In genomic region chr18:7646174-7646886, GRCh38 we compare ENCODE assay signal across 1 cellular context.
A peak's percentile ranks its signal among the peaks of the same experiment; 100 is the strongest.
TF ChIP-seq lines count a peak whose summit lies in the region.

No MANE protein-coding gene starts in this region.

TF ChIP-seq in HepG2, 621 proteins besides CTCF, POLR2A, EP300 and RAD21 (continued from another document and continues in another):
- TF ChIP-seq ZNF770 (CRISPR knock-in tag; IDR thresholded peaks at IDR 0.05) (no peak), FOXM1 (CRISPR knock-in tag; IDR thresholded peaks at IDR 0.05) (no peak), ZFX (CRISPR knock-in tag; IDR thresholded peaks at IDR 0.05; ENCODE audit: low read depth) (no peak), ZNF713 (CRISPR knock-in tag; IDR thresholded peaks at IDR 0.05) (no peak), ZBTB1 (CRISPR knock-in tag; IDR thresholded peaks at IDR 0.05; ENCODE audit: borderline replicate concordance) (no peak), ATF3 (CRISPR knock-in tag; IDR thresholded peaks at IDR 0.05) (peak; percentile 87), PHF8 (CRISPR knock-in tag; IDR thresholded peaks at IDR 0.05) (no peak), IRF1 (CRISPR knock-in tag; IDR thresholded peaks at IDR 0.05; ENCODE audit: low read depth) (no peak), PAXIP1 (CRISPR knock-in tag; conservative IDR thresholded peaks at IDR 0.05) (peak; percentile 64; the same call in 1 of the 2 replicates), ZNF550 (CRISPR knock-in tag; IDR thresholded peaks at IDR 0.05; ENCODE audit: borderline replicate concordance) (no peak), BRCA1 (CRISPR knock-in tag; IDR thresholded peaks at IDR 0.05) (no peak), KDM6A (CRISPR knock-in tag; IDR thresholded peaks at IDR 0.05; ENCODE audit: low read depth) (no peak), PRMT3 (CRISPR knock-in tag; IDR thresholded peaks at IDR 0.05; ENCODE audit: borderline replicate concordance, low read depth) (no peak), ZFP36 (IDR thresholded peaks at IDR 0.05; ENCODE audit: borderline replicate concordance, low read depth, low read length, partially characterized antibody) (no peak), BRD4 (CRISPR knock-in tag; IDR thresholded peaks at IDR 0.05) (no peak), ZNF263 (CRISPR knock-in tag; IDR thresholded peaks at IDR 0.05) (peak; percentile 65; the same call in 1 of the 2 replicates), FOXJ3 (CRISPR knock-in tag; IDR thresholded peaks at IDR 0.05; ENCODE audit: borderline replicate concordance) (peak; percentile 44; the same call in 1 of the 2 replicates), ZNF468 (CRISPR knock-in tag; IDR thresholded peaks at IDR 0.05) (no peak), LCORL (IDR thresholded peaks at IDR 0.05) (no peak; the same call in 1 of the 2 replicates), LCORL (CRISPR knock-in tag; IDR thresholded peaks at IDR 0.05) (0 out of 2 replicates have a peak, but pooled peaks have one; percentile 42), HNRNPK (IDR thresholded peaks at IDR 0.05; ENCODE audit: low read depth, low read length, poor library complexity, severe bottlenecking) (no peak), ZNF598 (CRISPR knock-in tag; IDR thresholded peaks at IDR 0.05; ENCODE audit: borderline replicate concordance) (no peak), KMT2B (CRISPR knock-in tag; IDR thresholded peaks at IDR 0.05) (no peak), SKI (IDR thresholded peaks at IDR 0.05; ENCODE audit: partially characterized antibody) (no peak), ZFAT (CRISPR knock-in tag; conservative IDR thresholded peaks at IDR 0.05) (no peak), ONECUT2 (CRISPR knock-in tag; IDR thresholded peaks at IDR 0.05) (no peak), NRL (CRISPR knock-in tag; IDR thresholded peaks at IDR 0.05; ENCODE audit: borderline replicate concordance) (no peak), ARID5B (CRISPR knock-in tag; IDR thresholded peaks at IDR 0.05) (peak; percentile 90)
- TF ChIP-seq, protein P1, sequence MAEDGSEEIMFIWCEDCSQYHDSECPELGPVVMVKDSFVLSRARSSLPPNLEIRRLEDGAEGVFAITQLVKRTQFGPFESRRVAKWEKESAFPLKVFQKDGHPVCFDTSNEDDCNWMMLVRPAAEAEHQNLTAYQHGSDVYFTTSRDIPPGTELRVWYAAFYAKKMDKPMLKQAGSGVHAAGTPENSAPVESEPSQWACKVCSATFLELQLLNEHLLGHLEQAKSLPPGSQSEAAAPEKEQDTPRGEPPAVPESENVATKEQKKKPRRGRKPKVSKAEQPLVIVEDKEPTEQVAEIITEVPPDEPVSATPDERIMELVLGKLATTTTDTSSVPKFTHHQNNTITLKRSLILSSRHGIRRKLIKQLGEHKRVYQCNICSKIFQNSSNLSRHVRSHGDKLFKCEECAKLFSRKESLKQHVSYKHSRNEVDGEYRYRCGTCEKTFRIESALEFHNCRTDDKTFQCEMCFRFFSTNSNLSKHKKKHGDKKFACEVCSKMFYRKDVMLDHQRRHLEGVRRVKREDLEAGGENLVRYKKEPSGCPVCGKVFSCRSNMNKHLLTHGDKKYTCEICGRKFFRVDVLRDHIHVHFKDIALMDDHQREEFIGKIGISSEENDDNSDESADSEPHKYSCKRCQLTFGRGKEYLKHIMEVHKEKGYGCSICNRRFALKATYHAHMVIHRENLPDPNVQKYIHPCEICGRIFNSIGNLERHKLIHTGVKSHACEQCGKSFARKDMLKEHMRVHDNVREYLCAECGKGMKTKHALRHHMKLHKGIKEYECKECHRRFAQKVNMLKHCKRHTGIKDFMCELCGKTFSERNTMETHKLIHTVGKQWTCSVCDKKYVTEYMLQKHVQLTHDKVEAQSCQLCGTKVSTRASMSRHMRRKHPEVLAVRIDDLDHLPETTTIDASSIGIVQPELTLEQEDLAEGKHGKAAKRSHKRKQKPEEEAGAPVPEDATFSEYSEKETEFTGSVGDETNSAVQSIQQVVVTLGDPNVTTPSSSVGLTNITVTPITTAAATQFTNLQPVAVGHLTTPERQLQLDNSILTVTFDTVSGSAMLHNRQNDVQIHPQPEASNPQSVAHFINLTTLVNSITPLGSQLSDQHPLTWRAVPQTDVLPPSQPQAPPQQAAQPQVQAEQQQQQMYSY (CRISPR knock-in tag; IDR thresholded peaks at IDR 0.05): peak; percentile 48; the same call in 1 of the 2 replicates
- TF ChIP-seq, protein P2, sequence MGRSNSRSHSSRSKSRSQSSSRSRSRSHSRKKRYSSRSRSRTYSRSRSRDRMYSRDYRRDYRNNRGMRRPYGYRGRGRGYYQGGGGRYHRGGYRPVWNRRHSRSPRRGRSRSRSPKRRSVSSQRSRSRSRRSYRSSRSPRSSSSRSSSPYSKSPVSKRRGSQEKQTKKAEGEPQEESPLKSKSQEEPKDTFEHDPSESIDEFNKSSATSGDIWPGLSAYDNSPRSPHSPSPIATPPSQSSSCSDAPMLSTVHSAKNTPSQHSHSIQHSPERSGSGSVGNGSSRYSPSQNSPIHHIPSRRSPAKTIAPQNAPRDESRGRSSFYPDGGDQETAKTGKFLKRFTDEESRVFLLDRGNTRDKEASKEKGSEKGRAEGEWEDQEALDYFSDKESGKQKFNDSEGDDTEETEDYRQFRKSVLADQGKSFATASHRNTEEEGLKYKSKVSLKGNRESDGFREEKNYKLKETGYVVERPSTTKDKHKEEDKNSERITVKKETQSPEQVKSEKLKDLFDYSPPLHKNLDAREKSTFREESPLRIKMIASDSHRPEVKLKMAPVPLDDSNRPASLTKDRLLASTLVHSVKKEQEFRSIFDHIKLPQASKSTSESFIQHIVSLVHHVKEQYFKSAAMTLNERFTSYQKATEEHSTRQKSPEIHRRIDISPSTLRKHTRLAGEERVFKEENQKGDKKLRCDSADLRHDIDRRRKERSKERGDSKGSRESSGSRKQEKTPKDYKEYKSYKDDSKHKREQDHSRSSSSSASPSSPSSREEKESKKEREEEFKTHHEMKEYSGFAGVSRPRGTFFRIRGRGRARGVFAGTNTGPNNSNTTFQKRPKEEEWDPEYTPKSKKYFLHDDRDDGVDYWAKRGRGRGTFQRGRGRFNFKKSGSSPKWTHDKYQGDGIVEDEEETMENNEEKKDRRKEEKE (IDR thresholded peaks at IDR 0.05): no peak
- TF ChIP-seq, protein P3, sequence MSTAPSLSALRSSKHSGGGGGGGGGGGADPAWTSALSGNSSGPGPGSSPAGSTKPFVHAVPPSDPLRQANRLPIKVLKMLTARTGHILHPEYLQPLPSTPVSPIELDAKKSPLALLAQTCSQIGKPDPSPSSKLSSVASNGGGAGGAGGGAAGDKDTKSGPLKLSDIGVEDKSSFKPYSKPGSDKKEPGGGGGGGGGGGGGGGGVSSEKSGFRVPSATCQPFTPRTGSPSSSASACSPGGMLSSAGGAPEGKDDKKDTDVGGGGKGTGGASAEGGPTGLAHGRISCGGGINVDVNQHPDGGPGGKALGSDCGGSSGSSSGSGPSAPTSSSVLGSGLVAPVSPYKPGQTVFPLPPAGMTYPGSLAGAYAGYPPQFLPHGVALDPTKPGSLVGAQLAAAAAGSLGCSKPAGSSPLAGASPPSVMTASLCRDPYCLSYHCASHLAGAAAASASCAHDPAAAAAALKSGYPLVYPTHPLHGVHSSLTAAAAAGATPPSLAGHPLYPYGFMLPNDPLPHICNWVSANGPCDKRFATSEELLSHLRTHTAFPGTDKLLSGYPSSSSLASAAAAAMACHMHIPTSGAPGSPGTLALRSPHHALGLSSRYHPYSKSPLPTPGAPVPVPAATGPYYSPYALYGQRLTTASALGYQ (CRISPR knock-in tag; IDR thresholded peaks at IDR 0.05): peak; percentile 50; the same call in 1 of the 2 replicates
- TF ChIP-seq, protein P4, sequence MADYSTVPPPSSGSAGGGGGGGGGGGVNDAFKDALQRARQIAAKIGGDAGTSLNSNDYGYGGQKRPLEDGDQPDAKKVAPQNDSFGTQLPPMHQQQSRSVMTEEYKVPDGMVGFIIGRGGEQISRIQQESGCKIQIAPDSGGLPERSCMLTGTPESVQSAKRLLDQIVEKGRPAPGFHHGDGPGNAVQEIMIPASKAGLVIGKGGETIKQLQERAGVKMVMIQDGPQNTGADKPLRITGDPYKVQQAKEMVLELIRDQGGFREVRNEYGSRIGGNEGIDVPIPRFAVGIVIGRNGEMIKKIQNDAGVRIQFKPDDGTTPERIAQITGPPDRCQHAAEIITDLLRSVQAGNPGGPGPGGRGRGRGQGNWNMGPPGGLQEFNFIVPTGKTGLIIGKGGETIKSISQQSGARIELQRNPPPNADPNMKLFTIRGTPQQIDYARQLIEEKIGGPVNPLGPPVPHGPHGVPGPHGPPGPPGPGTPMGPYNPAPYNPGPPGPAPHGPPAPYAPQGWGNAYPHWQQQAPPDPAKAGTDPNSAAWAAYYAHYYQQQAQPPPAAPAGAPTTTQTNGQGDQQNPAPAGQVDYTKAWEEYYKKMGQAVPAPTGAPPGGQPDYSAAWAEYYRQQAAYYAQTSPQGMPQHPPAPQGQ (CRISPR knock-in tag; IDR thresholded peaks at IDR 0.05; ENCODE audit: borderline replicate concordance): peak; percentile 30; the same call in 1 of the 2 replicates
- TF ChIP-seq, protein P5, sequence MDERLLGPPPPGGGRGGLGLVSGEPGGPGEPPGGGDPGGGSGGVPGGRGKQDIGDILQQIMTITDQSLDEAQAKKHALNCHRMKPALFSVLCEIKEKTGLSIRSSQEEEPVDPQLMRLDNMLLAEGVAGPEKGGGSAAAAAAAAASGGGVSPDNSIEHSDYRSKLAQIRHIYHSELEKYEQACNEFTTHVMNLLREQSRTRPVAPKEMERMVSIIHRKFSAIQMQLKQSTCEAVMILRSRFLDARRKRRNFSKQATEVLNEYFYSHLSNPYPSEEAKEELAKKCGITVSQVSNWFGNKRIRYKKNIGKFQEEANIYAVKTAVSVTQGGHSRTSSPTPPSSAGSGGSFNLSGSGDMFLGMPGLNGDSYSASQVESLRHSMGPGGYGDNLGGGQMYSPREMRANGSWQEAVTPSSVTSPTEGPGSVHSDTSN (CRISPR knock-in tag; IDR thresholded peaks at IDR 0.05): 0 out of 2 replicates have a peak, but pooled peaks have one; percentile 13
